In genomic region chr3:127970966-127971592, GRCh38 we compare ENCODE assay signal across 9 cellular contexts. TPM values are rescaled to one million over a fixed set of nuclear protein-coding genes. Genes with fewer than 3 reads are reported as not detected.
DNase-seq lines count a peak whose midpoint lies in the region; ATAC-seq and TF ChIP-seq lines count a peak whose summit lies in the region.
"Had no signal": no experiment of that assay in that cellular context is flagged by ENCODE, and none has a peak within 500 bp of the region (broad histone marks: within the 10 kb centered on the region; RNA-seq: fewer than 3 reads in every experiment).

No MANE protein-coding gene starts in this region.

- no peaks in the 10 kb centered on the region for H3K79me2 ChIP-seq in mammary epithelial cell (ENCODE audit: insufficient read depth, low read length)

- no peak overlapping the region for H3K27ac ChIP-seq in mammary epithelial cell (ENCODE audit: insufficient read depth, low read depth, low read length)
- no peak overlapping the region for H3K27ac ChIP-seq in tibial artery
- H3K27ac ChIP-seq: BLaER1 had no signal

- H4K20me1 ChIP-seq in mammary epithelial cell (ENCODE audit: insufficient read depth, low read length) = no peaks in the 10 kb centered on the region
- H4K20me1 ChIP-seq: BLaER1 had no signal

- BruUV-seq in mammary epithelial cell (replicated peaks; lab: Mats Ljungman, UMichigan) = no TSS peak

- DNase-seq in NOMO-1 (lab: John Stamatoyannopoulos, UW; ENCODE audit: unreplicated experiment in 2 of 2) (peak; percentile 7 to 60), NOMO-1 treated with dmso at 0.1 percent for 144 hours (lab: John Stamatoyannopoulos, UW; ENCODE audit: unreplicated experiment) (no peak), HT-29 (ENCODE audit: low spot score) (peak; percentile 79), NCI-H748 (lab: John Stamatoyannopoulos, UW; ENCODE audit: unreplicated experiment) (peak; percentile 43), mammary epithelial cell (peak; percentile 41), kidney epithelial cell (ENCODE audit: low read depth) (peak; percentile 10), tibial artery (peak in 1 of 2 donors; percentile 31)

- dilution Hi-C loops in mammary epithelial cell (cut with HindIII; ENCODE audit: low sequenced_read_pairs) = no loop called here

- intact Hi-C loops in mammary epithelial cell (cut with micrococcal nuclease) = loop anchor here (1.0 to 5.0 kb wide), 8 partner anchors 154 to 396 kb away; partner anchors contain the start of gene TPRA1
- intact Hi-C loops in tibial artery (cut with DNase I; ENCODE audit: low total_unique reads) = loop anchor here (5.0 to 10.0 kb wide), 2 partner anchors 316 to 394 kb away; no protein-coding TSS in a partner anchor

- H3K27me3 ChIP-seq in mammary epithelial cell (ENCODE audit: insufficient read depth, low read length) (no peaks in the 10 kb centered on the region), kidney epithelial cell (ENCODE audit: control insufficient read depth, insufficient read depth, low read length) (no peaks in the 10 kb centered on the region), tibial artery (no peaks in the 10 kb centered on the region)
- H3K27me3 ChIP-seq: BLaER1 had no signal

- TF ChIP-seq CTCF in mammary epithelial cell (conservative IDR thresholded peaks at IDR 0.05 in 1 of 2, IDR thresholded peaks at IDR 0.05 in 1 of 2; ENCODE audit: extremely low read depth in 1 of 2, insufficient read depth in 1 of 2, low read depth in 1 of 2, low read length in 2 of 2) (peak; percentile 83 to 87), kidney epithelial cell (IDR thresholded peaks at IDR 0.05; ENCODE audit: insufficient read depth, low read length, poor library complexity, severe bottlenecking) (peak; percentile 80), tibial artery (IDR thresholded peaks at IDR 0.05) (peak; percentile 66 to 70)

- H2AFZ ChIP-seq in mammary epithelial cell (ENCODE audit: low read depth, low read length) = no peak overlapping the region

- H3K9me3 ChIP-seq in mammary epithelial cell (replicated peaks; ENCODE audit: insufficient read depth, low read length) (no peaks in the 10 kb centered on the region), tibial artery (no peaks in the 10 kb centered on the region)
- H3K9me3 ChIP-seq: BLaER1 had no signal

- CTCF ChIA-PET in mammary epithelial cell (lab: Charles Lee; ENCODE audit: low non-redundant PET) = interaction anchor here (0.7 kb wide), 1 partner anchor 275 kb away, joined by 3 read pairs; no protein-coding TSS in a partner anchor

- in situ Hi-C loops in mammary epithelial cell (cut with MboI; ENCODE audit: low sequenced_read_pairs in 2 of 2) = loop anchor here (10.0 to 25.0 kb wide), 2 partner anchors 284 to 326 kb away; no protein-coding TSS in a partner anchor

- 28% methylated on average over 4 of the region's 4 CpGs for WGBS in mammary epithelial cell (ENCODE audit: low coverage, missing lambda C conversion rate)

- no peaks in the 10 kb centered on the region for H3K36me3 ChIP-seq in mammary epithelial cell (ENCODE audit: insufficient read depth, low read length)
- H3K36me3 ChIP-seq in kidney epithelial cell (ENCODE audit: control insufficient read depth, insufficient read depth, low read length) = no peaks in the 10 kb centered on the region
- no peaks in the 10 kb centered on the region for H3K36me3 ChIP-seq in tibial artery
- H3K36me3 ChIP-seq: BLaER1 had no signal

- H3K4me2 ChIP-seq in mammary epithelial cell (ENCODE audit: insufficient read depth, low read depth, low read length) = no peak overlapping the region
- H3K4me2 ChIP-seq: BLaER1 had no signal

- no peak overlapping the region for H3K4me3 ChIP-seq in mammary epithelial cell (replicated peaks in 1 of 3; ENCODE audit: insufficient read depth in 1 of 3, low read depth in 2 of 3, low read length in 3 of 3)
- no peak overlapping the region for H3K4me3 ChIP-seq in kidney epithelial cell (ENCODE audit: low read depth, low read length)
- no peak overlapping the region for H3K4me3 ChIP-seq in tibial artery
- H3K4me3 ChIP-seq: BLaER1 had no signal

- no peak for ATAC-seq in HG02763 (IDR thresholded peaks at IDR 0.05; ENCODE audit: unreplicated experiment)

- H3K9ac ChIP-seq in mammary epithelial cell (ENCODE audit: insufficient read depth, low read length) = no peak overlapping the region
- H3K9ac ChIP-seq: BLaER1 had no signal

- H3K4me1 ChIP-seq in mammary epithelial cell (ENCODE audit: insufficient read depth, low read length) = no peaks in the 10 kb centered on the region
- no peaks in the 10 kb centered on the region for H3K4me1 ChIP-seq in tibial artery
- H3K4me1 ChIP-seq: BLaER1 had no signal

RNA-seq across cellular contexts. Expression of gene KBTBD12, which starts 56.0 kb away (rescaled TPM):
- not detected in 2 replicates for total RNA-seq in HT-29 (2014; rRNA removed; shearing (Covaris generic))
- total RNA-seq in mammary epithelial cell (not detected), kidney epithelial cell (0.08 and 0.41 TPM in 2 replicates)
- not detected for polyA plus RNA-seq in mammary epithelial cell
- polyA minus RNA-seq in mammary epithelial cell = not detected
